ENCODE assay signal across 1 cellular context in the genomic region with DNA sequence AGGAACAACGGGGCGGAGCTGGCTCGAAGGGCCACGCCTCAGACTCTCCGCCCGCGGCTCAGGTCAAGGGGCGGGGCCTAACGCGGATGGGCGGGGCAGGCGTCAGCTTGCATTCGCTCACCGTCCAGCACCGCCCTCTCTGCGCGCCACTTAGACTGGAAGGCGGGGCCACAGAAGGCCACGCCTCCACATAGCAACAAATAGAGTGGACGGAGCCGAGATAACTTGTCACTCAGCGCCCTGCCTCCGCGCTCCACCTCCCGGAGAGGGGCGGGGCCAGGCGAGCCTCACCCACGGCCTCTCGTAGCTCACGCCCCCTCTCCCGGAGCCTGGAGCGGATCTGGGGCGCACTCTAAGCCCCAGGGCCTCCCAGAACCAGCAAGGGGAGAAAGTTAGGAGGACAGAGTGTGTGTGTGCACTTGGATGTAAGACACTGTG.
TF ChIP-seq lines count a peak whose summit lies in the region.

No MANE protein-coding gene starts in this region.

TF ChIP-seq in HepG2, 621 proteins besides CTCF, POLR2A, EP300 and RAD21 (continued from another document and continues in another):
- TF ChIP-seq, protein P1, sequence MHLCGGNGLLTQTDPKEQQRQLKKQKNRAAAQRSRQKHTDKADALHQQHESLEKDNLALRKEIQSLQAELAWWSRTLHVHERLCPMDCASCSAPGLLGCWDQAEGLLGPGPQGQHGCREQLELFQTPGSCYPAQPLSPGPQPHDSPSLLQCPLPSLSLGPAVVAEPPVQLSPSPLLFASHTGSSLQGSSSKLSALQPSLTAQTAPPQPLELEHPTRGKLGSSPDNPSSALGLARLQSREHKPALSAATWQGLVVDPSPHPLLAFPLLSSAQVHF (CRISPR knock-in tag; IDR thresholded peaks at IDR 0.05) = no peak
- no peak for TF ChIP-seq ZFP62 (CRISPR knock-in tag; IDR thresholded peaks at IDR 0.05)
- no peak for TF ChIP-seq ZNF570 (CRISPR knock-in tag; IDR thresholded peaks at IDR 0.05; ENCODE audit: borderline replicate concordance)
- TF ChIP-seq ZNF232 (CRISPR knock-in tag; IDR thresholded peaks at IDR 0.05; ENCODE audit: borderline replicate concordance) = no peak
- no peak for TF ChIP-seq ZNF644 (CRISPR knock-in tag; IDR thresholded peaks at IDR 0.05; ENCODE audit: low read depth)
- TF ChIP-seq, protein P2, sequence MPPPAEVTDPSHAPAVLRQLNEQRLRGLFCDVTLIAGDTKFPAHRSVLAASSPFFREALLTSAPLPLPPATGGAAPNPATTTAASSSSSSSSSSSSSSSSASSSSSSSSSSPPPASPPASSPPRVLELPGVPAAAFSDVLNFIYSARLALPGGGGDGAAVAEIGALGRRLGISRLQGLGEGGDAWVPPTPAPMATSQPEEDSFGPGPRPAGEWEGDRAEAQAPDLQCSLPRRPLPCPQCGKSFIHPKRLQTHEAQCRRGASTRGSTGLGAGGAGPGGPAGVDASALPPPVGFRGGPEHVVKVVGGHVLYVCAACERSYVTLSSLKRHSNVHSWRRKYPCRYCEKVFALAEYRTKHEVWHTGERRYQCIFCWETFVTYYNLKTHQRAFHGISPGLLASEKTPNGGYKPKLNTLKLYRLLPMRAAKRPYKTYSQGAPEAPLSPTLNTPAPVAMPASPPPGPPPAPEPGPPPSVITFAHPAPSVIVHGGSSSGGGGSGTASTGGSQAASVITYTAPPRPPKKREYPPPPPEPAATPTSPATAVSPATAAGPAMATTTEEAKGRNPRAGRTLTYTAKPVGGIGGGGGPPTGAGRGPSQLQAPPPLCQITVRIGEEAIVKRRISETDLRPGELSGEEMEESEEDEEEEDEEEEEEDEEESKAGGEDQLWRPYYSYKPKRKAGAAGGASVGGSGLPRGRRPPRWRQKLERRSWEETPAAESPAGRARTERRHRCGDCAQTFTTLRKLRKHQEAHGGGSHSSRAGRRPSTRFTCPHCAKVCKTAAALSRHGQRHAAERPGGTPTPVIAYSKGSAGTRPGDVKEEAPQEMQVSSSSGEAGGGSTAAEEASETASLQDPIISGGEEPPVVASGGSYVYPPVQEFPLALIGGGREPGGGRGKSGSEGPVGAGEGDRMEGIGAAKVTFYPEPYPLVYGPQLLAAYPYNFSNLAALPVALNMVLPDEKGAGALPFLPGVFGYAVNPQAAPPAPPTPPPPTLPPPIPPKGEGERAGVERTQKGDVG (CRISPR knock-in tag; IDR thresholded peaks at IDR 0.05; ENCODE audit: borderline replicate concordance) = no peak
- no peak for TF ChIP-seq ZNF562 (CRISPR knock-in tag; IDR thresholded peaks at IDR 0.05; ENCODE audit: borderline replicate concordance)
- no peak for TF ChIP-seq HNF4G (IDR thresholded peaks at IDR 0.05; ENCODE audit: borderline replicate concordance, low read depth, low read length)
- no peak for TF ChIP-seq HNF4G (CRISPR knock-in tag; IDR thresholded peaks at IDR 0.05; ENCODE audit: borderline replicate concordance, low read depth)
- TF ChIP-seq ZBTB21 (CRISPR knock-in tag; IDR thresholded peaks at IDR 0.05) = no peak
- no peak for TF ChIP-seq ZNF841 (CRISPR knock-in tag; IDR thresholded peaks at IDR 0.05; ENCODE audit: borderline replicate concordance)
- no peak for TF ChIP-seq ZNF543 (CRISPR knock-in tag; IDR thresholded peaks at IDR 0.05)
- TF ChIP-seq PRMT3 (CRISPR knock-in tag; IDR thresholded peaks at IDR 0.05; ENCODE audit: borderline replicate concordance, low read depth) = no peak
- TF ChIP-seq ZNF296 (CRISPR knock-in tag; conservative IDR thresholded peaks at IDR 0.05) = no peak
- no peak for TF ChIP-seq SETDB1 (CRISPR knock-in tag; IDR thresholded peaks at IDR 0.05; ENCODE audit: borderline replicate concordance)
- no peak for TF ChIP-seq NR1H2 (CRISPR knock-in tag; IDR thresholded peaks at IDR 0.05; ENCODE audit: borderline replicate concordance, low read depth)
- no peak for TF ChIP-seq ZNF781 (CRISPR knock-in tag; IDR thresholded peaks at IDR 0.05; ENCODE audit: borderline replicate concordance, not compliant biosample characterization)
- TF ChIP-seq, protein P3, sequence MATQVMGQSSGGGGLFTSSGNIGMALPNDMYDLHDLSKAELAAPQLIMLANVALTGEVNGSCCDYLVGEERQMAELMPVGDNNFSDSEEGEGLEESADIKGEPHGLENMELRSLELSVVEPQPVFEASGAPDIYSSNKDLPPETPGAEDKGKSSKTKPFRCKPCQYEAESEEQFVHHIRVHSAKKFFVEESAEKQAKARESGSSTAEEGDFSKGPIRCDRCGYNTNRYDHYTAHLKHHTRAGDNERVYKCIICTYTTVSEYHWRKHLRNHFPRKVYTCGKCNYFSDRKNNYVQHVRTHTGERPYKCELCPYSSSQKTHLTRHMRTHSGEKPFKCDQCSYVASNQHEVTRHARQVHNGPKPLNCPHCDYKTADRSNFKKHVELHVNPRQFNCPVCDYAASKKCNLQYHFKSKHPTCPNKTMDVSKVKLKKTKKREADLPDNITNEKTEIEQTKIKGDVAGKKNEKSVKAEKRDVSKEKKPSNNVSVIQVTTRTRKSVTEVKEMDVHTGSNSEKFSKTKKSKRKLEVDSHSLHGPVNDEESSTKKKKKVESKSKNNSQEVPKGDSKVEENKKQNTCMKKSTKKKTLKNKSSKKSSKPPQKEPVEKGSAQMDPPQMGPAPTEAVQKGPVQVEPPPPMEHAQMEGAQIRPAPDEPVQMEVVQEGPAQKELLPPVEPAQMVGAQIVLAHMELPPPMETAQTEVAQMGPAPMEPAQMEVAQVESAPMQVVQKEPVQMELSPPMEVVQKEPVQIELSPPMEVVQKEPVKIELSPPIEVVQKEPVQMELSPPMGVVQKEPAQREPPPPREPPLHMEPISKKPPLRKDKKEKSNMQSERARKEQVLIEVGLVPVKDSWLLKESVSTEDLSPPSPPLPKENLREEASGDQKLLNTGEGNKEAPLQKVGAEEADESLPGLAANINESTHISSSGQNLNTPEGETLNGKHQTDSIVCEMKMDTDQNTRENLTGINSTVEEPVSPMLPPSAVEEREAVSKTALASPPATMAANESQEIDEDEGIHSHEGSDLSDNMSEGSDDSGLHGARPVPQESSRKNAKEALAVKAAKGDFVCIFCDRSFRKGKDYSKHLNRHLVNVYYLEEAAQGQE (IDR thresholded peaks at IDR 0.05; ENCODE audit: borderline replicate concordance in 1 of 2, low read depth in 1 of 2, low read length in 2 of 2) = no peak
- TF ChIP-seq MAFK (conservative IDR thresholded peaks at IDR 0.05 in 1 of 2, IDR thresholded peaks at IDR 0.05 in 1 of 2; ENCODE audit: low read length in 2 of 2) = no peak
- TF ChIP-seq, protein P4, sequence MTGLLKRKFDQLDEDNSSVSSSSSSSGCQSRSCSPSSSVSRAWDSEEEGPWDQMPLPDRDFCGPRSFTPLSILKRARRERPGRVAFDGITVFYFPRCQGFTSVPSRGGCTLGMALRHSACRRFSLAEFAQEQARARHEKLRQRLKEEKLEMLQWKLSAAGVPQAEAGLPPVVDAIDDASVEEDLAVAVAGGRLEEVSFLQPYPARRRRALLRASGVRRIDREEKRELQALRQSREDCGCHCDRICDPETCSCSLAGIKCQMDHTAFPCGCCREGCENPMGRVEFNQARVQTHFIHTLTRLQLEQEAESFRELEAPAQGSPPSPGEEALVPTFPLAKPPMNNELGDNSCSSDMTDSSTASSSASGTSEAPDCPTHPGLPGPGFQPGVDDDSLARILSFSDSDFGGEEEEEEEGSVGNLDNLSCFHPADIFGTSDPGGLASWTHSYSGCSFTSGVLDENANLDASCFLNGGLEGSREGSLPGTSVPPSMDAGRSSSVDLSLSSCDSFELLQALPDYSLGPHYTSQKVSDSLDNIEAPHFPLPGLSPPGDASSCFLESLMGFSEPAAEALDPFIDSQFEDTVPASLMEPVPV (CRISPR knock-in tag; IDR thresholded peaks at IDR 0.05) = no peak
- TF ChIP-seq SRF (IDR thresholded peaks at IDR 0.05; ENCODE audit: low read depth, low read length) = no peak
- TF ChIP-seq HOXA9 (CRISPR knock-in tag; IDR thresholded peaks at IDR 0.05; ENCODE audit: borderline replicate concordance) = no peak
- no peak for TF ChIP-seq ZNF383 (CRISPR knock-in tag; IDR thresholded peaks at IDR 0.05; ENCODE audit: borderline replicate concordance)
- no peak for TF ChIP-seq SP140L (CRISPR knock-in tag; IDR thresholded peaks at IDR 0.05; ENCODE audit: borderline replicate concordance)
- TF ChIP-seq, protein P5, sequence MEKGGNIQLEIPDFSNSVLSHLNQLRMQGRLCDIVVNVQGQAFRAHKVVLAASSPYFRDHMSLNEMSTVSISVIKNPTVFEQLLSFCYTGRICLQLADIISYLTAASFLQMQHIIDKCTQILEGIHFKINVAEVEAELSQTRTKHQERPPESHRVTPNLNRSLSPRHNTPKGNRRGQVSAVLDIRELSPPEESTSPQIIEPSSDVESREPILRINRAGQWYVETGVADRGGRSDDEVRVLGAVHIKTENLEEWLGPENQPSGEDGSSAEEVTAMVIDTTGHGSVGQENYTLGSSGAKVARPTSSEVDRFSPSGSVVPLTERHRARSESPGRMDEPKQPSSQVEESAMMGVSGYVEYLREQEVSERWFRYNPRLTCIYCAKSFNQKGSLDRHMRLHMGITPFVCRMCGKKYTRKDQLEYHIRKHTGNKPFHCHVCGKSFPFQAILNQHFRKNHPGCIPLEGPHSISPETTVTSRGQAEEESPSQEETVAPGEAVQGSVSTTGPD (CRISPR knock-in tag; IDR thresholded peaks at IDR 0.05) = no peak
- no peak for TF ChIP-seq ZNF878 (CRISPR knock-in tag; IDR thresholded peaks at IDR 0.05)
- no peak for TF ChIP-seq POLR2G (IDR thresholded peaks at IDR 0.05; ENCODE audit: low read depth, low read length)
- TF ChIP-seq NFE2 (CRISPR knock-in tag; IDR thresholded peaks at IDR 0.05) = no peak
- TF ChIP-seq HOXA7 (CRISPR knock-in tag; IDR thresholded peaks at IDR 0.05) = no peak
- no peak for TF ChIP-seq ZEB1 (IDR thresholded peaks at IDR 0.05; ENCODE audit: insufficient replicate concordance, low read depth)
- TF ChIP-seq ZNF326 (CRISPR knock-in tag; IDR thresholded peaks at IDR 0.05; ENCODE audit: borderline replicate concordance) = no peak
- TF ChIP-seq ZNF101 (CRISPR knock-in tag; IDR thresholded peaks at IDR 0.05; ENCODE audit: borderline replicate concordance, low read depth) = no peak
- TF ChIP-seq ZNF446 (CRISPR knock-in tag; IDR thresholded peaks at IDR 0.05) = no peak
- no peak for TF ChIP-seq HNRNPUL1 (IDR thresholded peaks at IDR 0.05; ENCODE audit: low read depth, low read length)
- TF ChIP-seq ZBTB8A (CRISPR knock-in tag; IDR thresholded peaks at IDR 0.05; ENCODE audit: borderline replicate concordance, low read depth) = no peak
- TF ChIP-seq, protein P6, sequence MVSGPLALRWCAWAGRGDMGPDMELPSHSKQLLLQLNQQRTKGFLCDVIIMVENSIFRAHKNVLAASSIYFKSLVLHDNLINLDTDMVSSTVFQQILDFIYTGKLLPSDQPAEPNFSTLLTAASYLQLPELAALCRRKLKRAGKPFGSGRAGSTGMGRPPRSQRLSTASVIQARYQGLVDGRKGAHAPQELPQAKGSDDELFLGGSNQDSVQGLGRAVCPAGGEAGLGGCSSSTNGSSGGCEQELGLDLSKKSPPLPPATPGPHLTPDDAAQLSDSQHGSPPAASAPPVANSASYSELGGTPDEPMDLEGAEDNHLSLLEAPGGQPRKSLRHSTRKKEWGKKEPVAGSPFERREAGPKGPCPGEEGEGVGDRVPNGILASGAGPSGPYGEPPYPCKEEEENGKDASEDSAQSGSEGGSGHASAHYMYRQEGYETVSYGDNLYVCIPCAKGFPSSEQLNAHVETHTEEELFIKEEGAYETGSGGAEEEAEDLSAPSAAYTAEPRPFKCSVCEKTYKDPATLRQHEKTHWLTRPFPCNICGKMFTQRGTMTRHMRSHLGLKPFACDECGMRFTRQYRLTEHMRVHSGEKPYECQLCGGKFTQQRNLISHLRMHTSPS (CRISPR knock-in tag; IDR thresholded peaks at IDR 0.05; ENCODE audit: low read depth) = no peak
- no peak for TF ChIP-seq SIX1 (CRISPR knock-in tag; IDR thresholded peaks at IDR 0.05; ENCODE audit: borderline replicate concordance)
- no peak for TF ChIP-seq ZNF160 (CRISPR knock-in tag; IDR thresholded peaks at IDR 0.05)
- no peak for TF ChIP-seq MTF2 (CRISPR knock-in tag; IDR thresholded peaks at IDR 0.05; ENCODE audit: borderline replicate concordance)
- TF ChIP-seq ZNF33A (CRISPR knock-in tag; IDR thresholded peaks at IDR 0.05; ENCODE audit: borderline replicate concordance) = no peak
- TF ChIP-seq RELA (CRISPR knock-in tag; IDR thresholded peaks at IDR 0.05) = no peak
- no peak for TF ChIP-seq ZNF816 (CRISPR knock-in tag; IDR thresholded peaks at IDR 0.05; ENCODE audit: borderline replicate concordance)
- TF ChIP-seq ZNF737 (CRISPR knock-in tag; IDR thresholded peaks at IDR 0.05; ENCODE audit: borderline replicate concordance) = no peak
- no peak for TF ChIP-seq IRX3 (CRISPR knock-in tag; IDR thresholded peaks at IDR 0.05; ENCODE audit: borderline replicate concordance, low read depth)
- peak; percentile 20; the same call in 1 of the 2 replicates for TF ChIP-seq SALL1 (CRISPR knock-in tag; IDR thresholded peaks at IDR 0.05)
- TF ChIP-seq KLF11 (CRISPR knock-in tag; IDR thresholded peaks at IDR 0.05) = no peak
- TF ChIP-seq TRIM24 (CRISPR knock-in tag; IDR thresholded peaks at IDR 0.05) = no peak
- no peak for TF ChIP-seq ZNF430 (CRISPR knock-in tag; IDR thresholded peaks at IDR 0.05)
- 0 out of 2 replicates have a peak, but pooled peaks have one; percentile 14 for TF ChIP-seq ZNF337 (CRISPR knock-in tag; IDR thresholded peaks at IDR 0.05; ENCODE audit: borderline replicate concordance, low read depth)
- TF ChIP-seq ZSCAN22 (CRISPR knock-in tag; IDR thresholded peaks at IDR 0.05) = no peak
- TF ChIP-seq PAX8 (CRISPR knock-in tag; IDR thresholded peaks at IDR 0.05; ENCODE audit: borderline replicate concordance) = no peak
- TF ChIP-seq ZNF234 (CRISPR knock-in tag; conservative IDR thresholded peaks at IDR 0.05) = no peak
- no peak for TF ChIP-seq DMAP1 (CRISPR knock-in tag; IDR thresholded peaks at IDR 0.05)
- no peak for TF ChIP-seq DNMT1 (CRISPR knock-in tag; IDR thresholded peaks at IDR 0.05)
- TF ChIP-seq ZNF7 (CRISPR knock-in tag; IDR thresholded peaks at IDR 0.05) = no peak
- TF ChIP-seq, protein P7, sequence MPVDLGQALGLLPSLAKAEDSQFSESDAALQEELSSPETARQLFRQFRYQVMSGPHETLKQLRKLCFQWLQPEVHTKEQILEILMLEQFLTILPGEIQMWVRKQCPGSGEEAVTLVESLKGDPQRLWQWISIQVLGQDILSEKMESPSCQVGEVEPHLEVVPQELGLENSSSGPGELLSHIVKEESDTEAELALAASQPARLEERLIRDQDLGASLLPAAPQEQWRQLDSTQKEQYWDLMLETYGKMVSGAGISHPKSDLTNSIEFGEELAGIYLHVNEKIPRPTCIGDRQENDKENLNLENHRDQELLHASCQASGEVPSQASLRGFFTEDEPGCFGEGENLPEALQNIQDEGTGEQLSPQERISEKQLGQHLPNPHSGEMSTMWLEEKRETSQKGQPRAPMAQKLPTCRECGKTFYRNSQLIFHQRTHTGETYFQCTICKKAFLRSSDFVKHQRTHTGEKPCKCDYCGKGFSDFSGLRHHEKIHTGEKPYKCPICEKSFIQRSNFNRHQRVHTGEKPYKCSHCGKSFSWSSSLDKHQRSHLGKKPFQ (CRISPR knock-in tag; IDR thresholded peaks at IDR 0.05; ENCODE audit: insufficient replicate concordance) = no peak
- TF ChIP-seq SMARCE1 (IDR thresholded peaks at IDR 0.05; ENCODE audit: borderline replicate concordance) = no peak
- TF ChIP-seq REPIN1 (CRISPR knock-in tag; IDR thresholded peaks at IDR 0.05; ENCODE audit: borderline replicate concordance, low read depth) = no peak
- no peak for TF ChIP-seq KDM5B (CRISPR knock-in tag; IDR thresholded peaks at IDR 0.05; ENCODE audit: borderline replicate concordance)
